Comparison of ENCODE assay signal across 15 cellular contexts in genomic region chr1:1260843-1261560, GRCh38. TPM values are rescaled to one million over a fixed set of nuclear protein-coding genes. Genes with fewer than 3 reads are reported as not detected.
A peak's percentile ranks its signal among the peaks of the same experiment; 100 is the strongest.
DNase-seq lines count a peak whose midpoint lies in the region; ATAC-seq and TF ChIP-seq lines count a peak whose summit lies in the region.
"Had no signal": no experiment of that assay in that cellular context is flagged by ENCODE, and none has a peak within 500 bp of the region (broad histone marks: within the 10 kb centered on the region; RNA-seq: fewer than 3 reads in every experiment).

No MANE protein-coding gene starts in this region.

- peaks cover 72 to 99% (median 95%) of the 10 kb centered on the region in 11 experiments for H4K20me1 ChIP-seq in BLaER1 treated with 17β-estradiol and CSF1 and Interleukin-3, amounts not matched to agents 10 nM and 100 nM
- peaks cover 24% of the 10 kb centered on the region for H4K20me1 ChIP-seq in GM23338 (replicated peaks; ENCODE audit: insufficient read depth)
- peaks cover 15% of the 10 kb centered on the region for H4K20me1 ChIP-seq in hepatocyte (ENCODE audit: insufficient read depth, poor library complexity, severe bottlenecking)

- DNase-seq in GM23338 (ENCODE audit: low spot score) (no peak), right cardiac atrium (peak in 2 of 3 donors; percentile 57 to 65), NCI-H2196 (lab: John Stamatoyannopoulos, UW; ENCODE audit: unreplicated experiment) (no peak), hepatocyte (ENCODE audit: low spot score) (no peak), head of caudate nucleus (no peak)
- DNase-seq in activated CD8-positive, alpha-beta T cell treated with anti-CD3 and anti-CD28 coated beads for 36 hours: no peak
- DNase-seq in activated effector memory CD4-positive, alpha-beta T cell treated with anti-CD3 and anti-CD28 coated beads, Interleukin-2, amount 50 U/mL, for 16 hours: no peak
- DNase-seq: anterior cingulate cortex; CD8-positive, alpha-beta memory T cell; foreskin melanocyte; GF-D8; sigmoid colon; T-helper 9 cell had no signal

- no peaks in the 10 kb centered on the region for H3K9me3 Mint-ChIP-seq in GM23338
- no peaks in the 10 kb centered on the region for H3K9me3 Mint-ChIP-seq in activated CD8-positive, alpha-beta T cell treated with anti-CD3 and anti-CD28 coated beads for 36 hours
- H3K9me3 Mint-ChIP-seq: CD8-positive, alpha-beta memory T cell; neural crest cell had no signal

- no peak for TF ChIP-seq CTCF in GM23338 (conservative IDR thresholded peaks at IDR 0.05; ENCODE audit: low read depth in 2 of 2)
- TF ChIP-seq CTCF in activated CD8-positive, alpha-beta T cell treated with anti-CD3 and anti-CD28 coated beads for 36 hours (IDR thresholded peaks at IDR 0.05): no peak
- no peak for TF ChIP-seq CTCF in hepatocyte (IDR thresholded peaks at IDR 0.05; ENCODE audit: poor library complexity)

- no peaks in the 10 kb centered on the region for H3K9me2 ChIP-seq in GM23338 (ENCODE audit: insufficient read depth)
- no peaks in the 10 kb centered on the region for H3K9me2 ChIP-seq in hepatocyte (replicated peaks; ENCODE audit: insufficient read depth)

- H3K4me1 ChIP-seq in BLaER1 treated with 17β-estradiol and CSF1 and Interleukin-3, amounts not matched to agents 10 nM and 100 nM: peaks cover 72 to 91% (median 81%) of the 10 kb centered on the region in 10 experiments
- H3K4me1 ChIP-seq in GM23338 (ENCODE audit: insufficient read depth): peaks cover 9% of the 10 kb centered on the region
- H3K4me1 ChIP-seq in right cardiac atrium (ENCODE audit: control insufficient read depth, insufficient read depth, low read length): peaks cover 3% of the 10 kb centered on the region
- H3K4me1 ChIP-seq in hepatocyte (ENCODE audit: insufficient read depth): no peaks in the 10 kb centered on the region

- peak overlapping the region in 8 of 10 experiments; percentile 13 to 47 (median 33); a peak in 9 of 20 replicates for H3K4me3 ChIP-seq in BLaER1 treated with 17β-estradiol and CSF1 and Interleukin-3, amounts not matched to agents 10 nM and 100 nM
- H3K4me3 ChIP-seq in GM23338: no peak overlapping the region
- no peak overlapping the region for H3K4me3 ChIP-seq in right cardiac atrium (ENCODE audit: low read length)
- no peak overlapping the region for H3K4me3 ChIP-seq in hepatocyte
- H3K4me3 ChIP-seq: sigmoid colon had no signal

- H3K4me1 Mint-ChIP-seq in GM23338: peaks cover 20% of the 10 kb centered on the region
- peaks cover 8% of the 10 kb centered on the region for H3K4me1 Mint-ChIP-seq in activated CD8-positive, alpha-beta T cell treated with anti-CD3 and anti-CD28 coated beads for 36 hours (ENCODE audit: low read depth)
- H3K4me1 Mint-ChIP-seq: neural crest cell had no signal

- H3F3A ChIP-seq in GM23338 (replicated peaks; ENCODE audit: low read depth): 0 out of 2 replicates have a peak, but pooled peaks cover 13% of the 10 kb centered on the region

- peaks cover 70% of the 10 kb centered on the region for H3K36me3 Mint-ChIP-seq in GM23338 (ENCODE audit: low read depth)
- H3K36me3 Mint-ChIP-seq in activated CD8-positive, alpha-beta T cell treated with anti-CD3 and anti-CD28 coated beads for 36 hours (ENCODE audit: low read depth): peaks cover 39% of the 10 kb centered on the region

- H3K27me3 Mint-ChIP-seq in GM23338 (ENCODE audit: insufficient read depth, low read depth, poor library complexity): peaks cover 21% of the 10 kb centered on the region
- H3K27me3 Mint-ChIP-seq in activated CD8-positive, alpha-beta T cell treated with anti-CD3 and anti-CD28 coated beads for 36 hours: no peaks in the 10 kb centered on the region
- H3K27me3 Mint-ChIP-seq: CD8-positive, alpha-beta memory T cell had no signal

- peak overlapping the region; percentile 38; the same call in 1 of the 2 replicates for H3K27ac Mint-ChIP-seq in GM23338
- peak overlapping the region; percentile 46 for H3K27ac Mint-ChIP-seq in activated CD8-positive, alpha-beta T cell treated with anti-CD3 and anti-CD28 coated beads for 36 hours

- peaks cover 50 to 75% (median 67%) of the 10 kb centered on the region in 11 experiments for H3K36me3 ChIP-seq in BLaER1 treated with 17β-estradiol and CSF1 and Interleukin-3, amounts not matched to agents 10 nM and 100 nM
- peaks cover 19% of the 10 kb centered on the region; the same call in 1 of the 2 replicates for H3K36me3 ChIP-seq in GM23338 (ENCODE audit: insufficient read depth)
- no peaks in the 10 kb centered on the region for H3K36me3 ChIP-seq in hepatocyte (replicated peaks; ENCODE audit: insufficient read depth, low read depth)

- WGBS in right cardiac atrium: 52% methylated on average over 16 of the region's 16 CpGs
- 93% methylated on average over 16 of the region's 16 CpGs for WGBS in hepatocyte (ENCODE audit: low lambda C conversion rate, missing lambda C conversion rate)

- ATAC-seq in GM23338: no peak
- no peak for ATAC-seq in activated CD8-positive, alpha-beta T cell treated with anti-CD3 and anti-CD28 coated beads for 36 hours
- ATAC-seq in right cardiac atrium: peak; percentile 19 to 79

- peaks cover 30% of the 10 kb centered on the region for H3K79me2 ChIP-seq in GM23338 (replicated peaks; ENCODE audit: insufficient read depth)
- H3K79me2 ChIP-seq in hepatocyte: peaks cover 21% of the 10 kb centered on the region

- H2AFZ ChIP-seq in GM23338 (no peak overlapping the region), hepatocyte (no peak overlapping the region)

- intact Hi-C loops in activated CD8-positive, alpha-beta T cell treated with anti-CD3 and anti-CD28 coated beads for 36 hours (cut with micrococcal nuclease): no loop called here
- intact Hi-C loops in right cardiac atrium (cut with DNase I) (no loop called here), head of caudate nucleus (cut with DNase I) (no loop called here)

- peak overlapping the region; percentile 7 to 68 (median 52); a peak in 19 of 22 replicates for H3K9ac ChIP-seq in BLaER1 treated with 17β-estradiol and CSF1 and Interleukin-3, amounts not matched to agents 10 nM and 100 nM

- no peaks in the 10 kb centered on the region for H3K27me3 ChIP-seq in BLaER1 treated with 17β-estradiol and CSF1 and Interleukin-3, amounts not matched to agents 10 nM and 100 nM
- H3K27me3 ChIP-seq in GM23338 (ENCODE audit: insufficient read depth) (no peaks in the 10 kb centered on the region), right cardiac atrium (ENCODE audit: control insufficient read depth, insufficient read depth) (no peaks in the 10 kb centered on the region), hepatocyte (no peaks in the 10 kb centered on the region)
- H3K27me3 ChIP-seq: sigmoid colon had no signal

- POLR2A ChIA-PET in activated CD8-positive, alpha-beta T cell treated with anti-CD3 and anti-CD28 coated beads for 36 hours (lab: Charles Lee): interaction anchor here (0.8 kb wide), 1 partner anchor 143 kb away, joined by 3 read pairs; no protein-coding TSS in a partner anchor

- H3K9me3 ChIP-seq in BLaER1 treated with 17β-estradiol and CSF1 and Interleukin-3, amounts not matched to agents 10 nM and 100 nM (replicated peaks in 1 of 11): peaks cover 0 to 4% (median 0%) of the 10 kb centered on the region in 11 experiments; a peak in 2 of 22 replicates
- H3K9me3 ChIP-seq in right cardiac atrium (ENCODE audit: control insufficient read depth, low read length) (no peaks in the 10 kb centered on the region), hepatocyte (ENCODE audit: low read depth) (no peaks in the 10 kb centered on the region)
- H3K9me3 ChIP-seq: sigmoid colon had no signal

- H3K4me3 Mint-ChIP-seq in GM23338: no peak overlapping the region
- no peak overlapping the region for H3K4me3 Mint-ChIP-seq in activated CD8-positive, alpha-beta T cell treated with anti-CD3 and anti-CD28 coated beads for 36 hours
- H3K4me3 Mint-ChIP-seq: neural crest cell had no signal

- peak overlapping the region; percentile 61 to 98 (median 90) for H3K4me2 ChIP-seq in BLaER1 treated with 17β-estradiol and CSF1 and Interleukin-3, amounts not matched to agents 10 nM and 100 nM
- H3K4me2 ChIP-seq in GM23338 (no peak overlapping the region), hepatocyte (no peak overlapping the region)

- CTCF ChIA-PET in activated CD8-positive, alpha-beta T cell treated with anti-CD3 and anti-CD28 coated beads for 36 hours (lab: Charles Lee): interaction anchor here (1.1 to 1.5 kb wide), 3 partner anchors 10 to 259 kb away, joined by 3 to 11 read pairs (median 4); no protein-coding TSS in a partner anchor

- peak overlapping the region in 10 of 11 experiments; percentile 49 to 78 (median 67); a peak in 21 of 22 replicates for H3K27ac ChIP-seq in BLaER1 treated with 17β-estradiol and CSF1 and Interleukin-3, amounts not matched to agents 10 nM and 100 nM
- H3K27ac ChIP-seq in GM23338 (ENCODE audit: low read depth) (peak overlapping the region; percentile 63; the same call in 1 of the 2 replicates), right cardiac atrium (ENCODE audit: low read length) (no peak overlapping the region), hepatocyte (no peak overlapping the region)
- H3K27ac ChIP-seq: sigmoid colon had no signal

RNA-seq across cellular contexts. Expression of gene UBE2J2, which starts 12.7 kb away (rescaled TPM):
- 70.2 and 73.5 TPM in 2 replicates for total RNA-seq in GM23338 (2014; rRNA removed; shearing (Covaris generic))
- polyA plus RNA-seq in GM23338 (2016; fragmentation: Nextera tagmentation; extraction: Ambion mirVana) (47.1 and 49.5 TPM in 2 replicates), right cardiac atrium (38.4 TPM), hepatocyte (66.7 and 81.0 TPM in 2 replicates)
- 10 to 100 TPM; 52.3 to 59.2 TPM for total RNA-seq in activated CD8-positive, alpha-beta T cell treated with anti-CD3 and anti-CD28 coated beads for 36 hours
- total RNA-seq in right cardiac atrium (10 to 100 TPM; 34.9 to 41.2 (median 37.1) TPM), hepatocyte (31.3 and 31.7 TPM in 2 replicates)

RNA-seq across cellular contexts. Expression of gene C1QTNF12, which starts 14.5 kb away (rescaled TPM):
- total RNA-seq in GM23338 (2014; rRNA removed; shearing (Covaris generic)): 3.0 and 4.1 TPM in 2 replicates
- polyA plus RNA-seq in GM23338 (2016; fragmentation: Nextera tagmentation; extraction: Ambion mirVana) (4.1 and 4.2 TPM in 2 replicates), right cardiac atrium (0.36 TPM), hepatocyte (5.2 and 6.6 TPM in 2 replicates)
- total RNA-seq in activated CD8-positive, alpha-beta T cell treated with anti-CD3 and anti-CD28 coated beads for 36 hours: 1 to 10 TPM; 2.6 to 4.9 TPM
- total RNA-seq in right cardiac atrium (1 to 10 TPM in 2 of 4 donors, under 1 TPM in 1, not detected in 1; 0.94 to 2.4 (median 1.1) TPM), hepatocyte (3.8 and 4.1 TPM in 2 replicates)
- polyA plus RNA-seq: CD8-positive, alpha-beta memory T cell had no signal

RNA-seq across cellular contexts. Expression of gene SCNN1D, which starts 19.2 kb away (rescaled TPM):
- total RNA-seq in GM23338 (2014; rRNA removed; shearing (Covaris generic)): 0.70 and 1.4 TPM in 2 replicates
- polyA plus RNA-seq in GM23338 (2016; fragmentation: Nextera tagmentation; extraction: Ambion mirVana) (1.7 and 1.8 TPM in 2 replicates), right cardiac atrium (3.4 TPM), hepatocyte (3.5 and 3.9 TPM in 2 replicates)
- 1 to 10 TPM; 4.9 to 5.6 TPM for total RNA-seq in activated CD8-positive, alpha-beta T cell treated with anti-CD3 and anti-CD28 coated beads for 36 hours
- total RNA-seq in right cardiac atrium (1 to 10 TPM; 2.7 to 6.2 (median 4.8) TPM), hepatocyte (1.0 and 1.8 TPM in 2 replicates)

RNA-seq across cellular contexts. Expression of gene B3GALT6, which starts 29.0 kb away (rescaled TPM):
- total RNA-seq in GM23338 (2014; rRNA removed; shearing (Covaris generic)): 26.5 and 33.5 TPM in 2 replicates
- 5.5 and 9.3 TPM in 2 replicates for polyA plus RNA-seq in GM23338 (2016; fragmentation: Nextera tagmentation; extraction: Ambion mirVana)
- total RNA-seq in activated CD8-positive, alpha-beta T cell treated with anti-CD3 and anti-CD28 coated beads for 36 hours: 10 to 100 TPM; 13.1 to 14.3 TPM
- 10 to 100 TPM; 10.2 to 13.3 (median 12.0) TPM for total RNA-seq in right cardiac atrium
- 9.1 TPM for polyA plus RNA-seq in right cardiac atrium
- total RNA-seq in hepatocyte: 28.8 and 28.9 TPM in 2 replicates
- 36.3 and 36.9 TPM in 2 replicates for polyA plus RNA-seq in hepatocyte

RNA-seq across cellular contexts. Expression of gene SDF4, which starts 29.2 kb away (rescaled TPM):
- 51.6 and 62.6 TPM in 2 replicates for total RNA-seq in GM23338 (2014; rRNA removed; shearing (Covaris generic))
- polyA plus RNA-seq in GM23338 (2016; fragmentation: Nextera tagmentation; extraction: Ambion mirVana) (45.0 and 49.2 TPM in 2 replicates), right cardiac atrium (165 TPM), hepatocyte (296 and 311 TPM in 2 replicates)
- 10 to 100 TPM; 81.5 to 87.5 TPM for total RNA-seq in activated CD8-positive, alpha-beta T cell treated with anti-CD3 and anti-CD28 coated beads for 36 hours
- total RNA-seq in right cardiac atrium (100 to 1,000 TPM; 156 to 215 (median 168) TPM), hepatocyte (110 and 156 TPM in 2 replicates)

Comparison
In these comparisons a context has a peak if more than half of its experiments do, and no peak if none do; other contexts are left out.
1. H3K27ac ChIP-seq: peak in BLaER1 treated with 17β-estradiol and CSF1 and Interleukin-3, amounts not matched to agents 10 nM and 100 nM (10 of 11) and GM23338 (single experiment); none in right cardiac atrium (single experiment) and hepatocyte (single experiment).
2. H3K4me2 ChIP-seq: peak in BLaER1 treated with 17β-estradiol and CSF1 and Interleukin-3, amounts not matched to agents 10 nM and 100 nM (11 of 11); none in GM23338 (single experiment) and hepatocyte (single experiment).
3. H3K4me3 ChIP-seq: peak in BLaER1 treated with 17β-estradiol and CSF1 and Interleukin-3, amounts not matched to agents 10 nM and 100 nM (8 of 10); none in GM23338 (single experiment), right cardiac atrium (single experiment) and hepatocyte (single experiment).
4. ATAC-seq: peak in right cardiac atrium (2 of 2); none in GM23338 (single experiment) and activated CD8-positive, alpha-beta T cell treated with anti-CD3 and anti-CD28 coated beads for 36 hours (single experiment).
5. DNase-seq: peak in right cardiac atrium (2 of 3); none in GM23338 (single experiment), activated CD8-positive, alpha-beta T cell treated with anti-CD3 and anti-CD28 coated beads for 36 hours (single experiment), NCI-H2196 (single experiment), hepatocyte (single experiment), activated effector memory CD4-positive, alpha-beta T cell treated with anti-CD3 and anti-CD28 coated beads, Interleukin-2, amount 50 U/mL, for 16 hours (single experiment) and head of caudate nucleus (0 of 42).